13 cellular contexts compared by ENCODE assay signal in the genomic region with DNA sequence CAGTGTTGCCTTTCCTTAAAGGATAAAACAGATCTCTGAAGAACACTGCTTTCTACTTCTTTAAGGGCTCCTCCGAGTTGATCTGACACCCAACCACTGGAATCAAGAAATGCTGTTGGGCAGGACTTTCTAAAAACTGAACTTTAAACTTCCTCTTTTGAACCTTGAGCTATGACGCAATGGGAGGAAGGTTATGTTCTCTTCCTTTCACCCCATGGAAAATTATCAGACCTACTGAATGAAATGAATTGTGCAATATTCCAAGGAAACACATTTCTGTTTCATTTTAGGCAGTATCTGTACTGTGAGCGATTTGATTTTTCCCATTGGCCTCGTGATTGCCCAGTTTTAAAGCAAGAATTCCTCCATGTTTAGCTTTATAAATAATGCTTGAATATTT.
DNase-seq lines count a peak whose midpoint lies in the region; ATAC-seq, FAIRE-seq and TF ChIP-seq lines count a peak whose summit lies in the region.
"Had no signal": no experiment of that assay in that cellular context is flagged by ENCODE, and none has a peak within 500 bp of the region (broad histone marks: within the 10 kb centered on the region; RNA-seq: fewer than 3 reads in every experiment).

No MANE protein-coding gene starts in this region.

- no peak overlapping the region for H3K4me3 Mint-ChIP-seq in chondrocyte (ENCODE audit: unreplicated experiment)
- H3K4me3 Mint-ChIP-seq: activated CD4-positive, alpha-beta T cell treated with anti-CD3 and anti-CD28 coated beads for 36 hours had no signal

- peak overlapping the region in 5 of 8 donors; percentile 26 to 62 (median 52) for H3K27ac ChIP-seq in spleen
- H3K27ac ChIP-seq: ovary had no signal

- FAIRE-seq in H54 (lab: Jason Lieb, UNC) = peak; percentile 43

- WGBS in spleen, 5 donors = 26 to 56% (median 37%) methylated on average over 4 of the region's 4 CpGs

- TF ChIP-seq POLR2A in H54 (IDR thresholded peaks at IDR 0.05; ENCODE audit: low read depth, low read length) (no peak), spleen (IDR thresholded peaks at IDR 0.05) (no peak)

- no peaks in the 10 kb centered on the region for H3K4me1 Mint-ChIP-seq in chondrocyte (ENCODE audit: low read depth)
- H3K4me1 Mint-ChIP-seq: activated CD4-positive, alpha-beta T cell treated with anti-CD3 and anti-CD28 coated beads for 36 hours had no signal

- no peak for DNase-seq in H54 (ENCODE audit: insufficient read length, low spot score)
- DNase-seq in NOMO-1 (lab: John Stamatoyannopoulos, UW; ENCODE audit: unreplicated experiment in 2 of 2) = peak; percentile 65 to 96
- DNase-seq in fibroblast of pulmonary artery (ENCODE audit: low read depth) = peak; percentile 61
- DNase-seq in spleen = no peak
- DNase-seq in chondrocyte (ENCODE audit: low spot score) = no peak
- DNase-seq in T-helper 9 cell = no peak
- DNase-seq: activated CD4-positive, alpha-beta T cell treated with anti-CD3 and anti-CD28 coated beads for 36 hours; activated naive CD4-positive, alpha-beta T cell treated with anti-CD3 and anti-CD28 coated beads, Interleukin-2, amount 50 U/mL, for 16 hours; effector CD4-positive, alpha-beta T cell had no signal

- H3K4me3 ChIP-seq in fibroblast of pulmonary artery (replicated peaks; ENCODE audit: low read depth, low read length) = no peak overlapping the region
- no peak overlapping the region for H3K4me3 ChIP-seq in spleen
- H3K4me3 ChIP-seq: ovary had no signal

- no peaks in the 10 kb centered on the region for H3K36me3 Mint-ChIP-seq in chondrocyte (ENCODE audit: low read depth)

- intact Hi-C loops in spleen (cut with DNase I; ENCODE audit: low total_unique reads) = no loop called here

- H3K9me3 ChIP-seq in spleen = no peaks in the 10 kb centered on the region
- H3K9me3 ChIP-seq: ovary had no signal

- TF ChIP-seq CTCF in fibroblast of pulmonary artery (IDR thresholded peaks at IDR 0.05; ENCODE audit: low read length, missing control alignments) (no peak), spleen (IDR thresholded peaks at IDR 0.05 in 8 of 11, conservative IDR thresholded peaks at IDR 0.05 in 3 of 11) (no peak), chondrocyte (IDR thresholded peaks at IDR 0.05) (no peak)

- H3K4me1 ChIP-seq in spleen = peaks cover 0 to 5% (median 0%) of the 10 kb centered on the region in 6 donors

- H3K27ac Mint-ChIP-seq in chondrocyte (ENCODE audit: unreplicated experiment) = no peak overlapping the region
- H3K27ac Mint-ChIP-seq: activated CD4-positive, alpha-beta T cell treated with anti-CD3 and anti-CD28 coated beads for 36 hours had no signal

- no peaks in the 10 kb centered on the region for H3K36me3 ChIP-seq in spleen
- H3K36me3 ChIP-seq: ovary had no signal

- no peaks in the 10 kb centered on the region for H3K27me3 ChIP-seq in spleen (replicated peaks in 1 of 7)
- H3K27me3 ChIP-seq: ovary had no signal

- ATAC-seq in esophagus mucosa (no peak), HG03159 (IDR thresholded peaks at IDR 0.05; ENCODE audit: unreplicated experiment) (no peak)
- ATAC-seq: activated CD4-positive, alpha-beta T cell treated with anti-CD3 and anti-CD28 coated beads for 36 hours; Panc1 had no signal

- H3K27me3 Mint-ChIP-seq in chondrocyte (ENCODE audit: low read depth) = peaks cover 30% of the 10 kb centered on the region
- H3K27me3 Mint-ChIP-seq: activated CD4-positive, alpha-beta T cell treated with anti-CD3 and anti-CD28 coated beads for 36 hours had no signal

- H3K9me3 Mint-ChIP-seq in chondrocyte (ENCODE audit: low read depth) = no peaks in the 10 kb centered on the region

Comparison
In these comparisons a context has a peak if more than half of its experiments do, and no peak if none do; other contexts are left out.
1. DNase-seq: peak in NOMO-1 (2 of 2) and fibroblast of pulmonary artery (single experiment); none in H54 (single experiment), spleen (single experiment), chondrocyte (single experiment) and T-helper 9 cell (single experiment).